ENCODE assay signal across 15 cellular contexts in the genomic region with DNA sequence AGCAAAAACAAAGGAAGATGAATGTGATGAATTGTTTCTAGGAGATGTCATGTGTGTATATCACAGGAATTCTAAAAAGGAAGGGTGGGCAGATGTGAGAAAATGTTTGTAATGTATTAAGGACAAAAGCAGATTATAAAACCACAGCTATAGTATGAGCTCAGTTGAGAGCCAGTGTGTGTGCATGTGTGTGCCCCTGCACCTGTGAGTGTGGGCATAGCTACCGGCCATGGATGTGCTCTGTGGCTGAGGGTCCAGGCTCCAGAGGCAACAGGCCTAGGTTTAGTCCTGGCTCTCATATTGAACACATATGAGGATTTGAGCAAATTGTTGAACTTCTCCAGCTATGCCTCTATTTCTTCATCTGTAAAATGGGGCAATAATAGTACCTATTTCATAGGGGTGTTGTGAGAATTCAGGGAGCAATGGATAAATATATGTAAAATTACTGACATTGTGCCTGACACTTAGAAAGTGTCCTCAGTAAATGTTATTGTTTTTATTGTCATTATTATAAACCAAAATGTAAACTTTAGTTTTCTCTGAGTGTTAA.
"Had no signal": no experiment of that assay in that cellular context is flagged by ENCODE, and none has a peak within 500 bp of the region (broad histone marks: within the 10 kb centered on the region; RNA-seq: fewer than 3 reads in every experiment).

No MANE protein-coding gene starts in this region.

- H3K27me3 ChIP-seq: adrenal gland had no signal

- H3K4me3 ChIP-seq: adrenal gland, lung, mucosa of descending colon, thoracic aorta had no signal

- H3K36me3 ChIP-seq: adrenal gland, thoracic aorta had no signal

- DNase-seq: activated CD4-positive, alpha-beta T cell treated with anti-CD3 and anti-CD28 coated beads, Interleukin-2, amount 10 ng/mL, durations not matched to agents 7 days and 5 days; activated CD4-positive, CD25-positive, alpha-beta regulatory T cell; activated CD8-positive, alpha-beta memory T cell treated with anti-CD3 and anti-CD28 coated beads for 24 hours; activated naive CD4-positive, alpha-beta T cell treated with anti-CD3 and anti-CD28 coated beads for 36 hours; adrenal gland; cortex of kidney; effector CD8-positive, alpha-beta T cell; immature natural killer cell; mucosa of descending colon; naive thymus-derived CD8-positive, alpha-beta T cell; stimulated activated CD4-positive, alpha-beta T cell treated with anti-CD3 and anti-CD28 coated beads, Interleukin-4, amount 100 ng/mL, for 1 hour; stimulated activated CD8-positive, alpha-beta memory T cell treated with anti-CD3 and anti-CD28 coated beads, Interleukin-4, amount 100 ng/mL, for 48 hours; stimulated activated naive CD8-positive, alpha-beta T cell treated with anti-CD3 and anti-CD28 coated beads, Interleukin-15, Interleukin-2, amounts not matched to agents 100 U/mL and 50 U/mL, for 24 hours had no signal

- H3K9me3 ChIP-seq: adrenal gland, mucosa of descending colon, thoracic aorta had no signal

- ATAC-seq: mucosa of descending colon; naive thymus-derived CD8-positive, alpha-beta T cell; stimulated activated naive CD8-positive, alpha-beta T cell treated with anti-CD3 and anti-CD28 coated beads, Interleukin-15, Interleukin-2, amounts not matched to agents 100 U/mL and 50 U/mL, for 24 hours had no signal
